8 cellular contexts compared by ENCODE assay signal in genomic region chr17:39401412-39402278, GRCh38. TPM values are rescaled to one million over a fixed set of nuclear protein-coding genes. Genes with fewer than 3 reads are reported as not detected.
A peak's percentile ranks its signal among the peaks of the same experiment; 100 is the strongest.
DNase-seq lines count a peak whose midpoint lies in the region; ATAC-seq, FAIRE-seq and TF ChIP-seq lines count a peak whose summit lies in the region.

FBXL20 (minus strand) TSS chr17:39401626; CDS start chr17:39401402, 224 bp downstream.

- H3K9ac ChIP-seq in iPS-20b (ENCODE audit: low read depth, low read length) = peak within 1 kb of the TSS; percentile 80
- peak within 1 kb of the TSS; percentile 92 to 95 (median 94) for H3K9ac ChIP-seq in skeletal muscle tissue (ENCODE audit: low read depth in 1 of 3, low read length in 3 of 3)

- H3K4me3 ChIP-seq in A549 (peak within 1 kb of the TSS; percentile 90), WERI-Rb-1 (ENCODE audit: low read depth, low read length) (peak within 1 kb of the TSS; percentile 95), breast epithelium (peak within 1 kb of the TSS; percentile 75 to 98 (median 98)), iPS-20b (ENCODE audit: low read length) (peak within 1 kb of the TSS; percentile 80), skeletal muscle tissue (ENCODE audit: low read length in 3 of 3) (peak within 1 kb of the TSS; percentile 87 to 94 (median 92))

- H3K27ac ChIP-seq in A549 = peak within 1 kb of the TSS; percentile 84 to 95
- H3K27ac ChIP-seq in WERI-Rb-1 = peak within 1 kb of the TSS; percentile 91
- peak within 1 kb of the TSS; percentile 90 to 93 for H3K27ac ChIP-seq in breast epithelium
- H3K27ac ChIP-seq in iPS-20b (ENCODE audit: low read length) = no peak within 1 kb of the TSS
- peak within 1 kb of the TSS; percentile 90 for H3K27ac ChIP-seq in skeletal muscle tissue (ENCODE audit: low read depth, low read length)

- FAIRE-seq in A549 (lab: Jason Lieb, UNC) = no peak

- TF ChIP-seq EP300 in A549 (IDR thresholded peaks at IDR 0.05) = no peak; a peak in 1 of 5 replicates

- H3K27me3 ChIP-seq in WERI-Rb-1 (ENCODE audit: insufficient read depth, low read depth, severe bottlenecking) = no peaks in the 10 kb centered on the region
- H3K27me3 ChIP-seq in breast epithelium = no peaks in the 10 kb centered on the region
- H3K27me3 ChIP-seq in iPS-20b (ENCODE audit: insufficient read depth, low read length) = peaks cover 10% of the 10 kb centered on the region; the same call in 1 of the 2 replicates
- H3K27me3 ChIP-seq in skeletal muscle tissue (ENCODE audit: control insufficient read depth in 3 of 3, insufficient read depth in 3 of 3, low read length in 3 of 3) = no peaks in the 10 kb centered on the region

- DNase-seq in A549 (ENCODE audit: low read depth in 1 of 2, low spot score in 1 of 2) (peak; percentile 91 to 98), NCI-H2196 (lab: John Stamatoyannopoulos, UW; ENCODE audit: unreplicated experiment) (peak; percentile 76), WERI-Rb-1 (peak; percentile 91), breast epithelium (ENCODE audit: low spot score in 2 of 2) (peak; percentile 91 to 93)

- POLR2A ChIA-PET in A549 (lab: Yijun Ruan, JAX) = interaction anchor here (0.6 to 2.1 kb wide), 11 partner anchors 11 to 242 kb away, joined by 3 to 14 read pairs (median 4); partner anchors contain the start of genes CDK12, MED1 and RPL19

- H3K4me1 ChIP-seq in A549 (peaks cover 46% of the 10 kb centered on the region), breast epithelium (peaks cover 0 to 6% of the 10 kb centered on the region in 2 donors), iPS-20b (ENCODE audit: insufficient read depth, low read length) (peaks cover 3% of the 10 kb centered on the region; the same call in 1 of the 2 replicates), skeletal muscle tissue (ENCODE audit: control insufficient read depth in 3 of 3, insufficient read depth in 3 of 3, low read length in 3 of 3) (peaks cover 9 to 20% (median 11%) of the 10 kb centered on the region in 3 donors)

- TF ChIP-seq RAD21 in A549 (conservative IDR thresholded peaks at IDR 0.05 in 1 of 2, IDR thresholded peaks at IDR 0.05 in 1 of 2) = no peak

- peak; percentile 76 to 83 for ATAC-seq in A549
- peak; percentile 72 for ATAC-seq in GM18867 (IDR thresholded peaks at IDR 0.05; ENCODE audit: unreplicated experiment)
- peak; percentile 68 for ATAC-seq in HG03108 (IDR thresholded peaks at IDR 0.05; ENCODE audit: unreplicated experiment)

- TF ChIP-seq POLR2A in A549 (IDR thresholded peaks at IDR 0.05; ENCODE audit: low read length) (peak; percentile 34), breast epithelium (IDR thresholded peaks at IDR 0.05) (peak; percentile 54)

- H3K4me2 ChIP-seq in A549 = peak within 1 kb of the TSS; percentile 83

- TF ChIP-seq CTCF in A549 (IDR thresholded peaks at IDR 0.05) (no peak), WERI-Rb-1 (IDR thresholded peaks at IDR 0.05; ENCODE audit: low read depth, low read length) (no peak), breast epithelium (IDR thresholded peaks at IDR 0.05) (no peak)

- H3K9me3 ChIP-seq in A549 (no peaks in the 10 kb centered on the region), WERI-Rb-1 (ENCODE audit: severe bottlenecking) (no peaks in the 10 kb centered on the region), breast epithelium (no peaks in the 10 kb centered on the region), iPS-20b (ENCODE audit: insufficient read depth, low read depth, low read length) (no peaks in the 10 kb centered on the region), skeletal muscle tissue (ENCODE audit: control insufficient read depth in 3 of 3, low read length in 3 of 3) (no peaks in the 10 kb centered on the region)

- CTCF ChIA-PET in A549 (lab: Yijun Ruan, JAX) = interaction anchor here (1.2 to 1.8 kb wide), 3 partner anchors 9 to 157 kb away, joined by 3 to 8 read pairs (median 3); no protein-coding TSS in a partner anchor

- H3K36me3 ChIP-seq in WERI-Rb-1 (peaks cover 17% of the 10 kb centered on the region), breast epithelium (no peaks in the 10 kb centered on the region), iPS-20b (ENCODE audit: insufficient read depth, low read depth, low read length) (peaks cover 11% of the 10 kb centered on the region; the same call in 1 of the 2 replicates), skeletal muscle tissue (ENCODE audit: control insufficient read depth in 3 of 3, insufficient read depth in 3 of 3, low read length in 3 of 3) (peaks cover 3 to 10% (median 7%) of the 10 kb centered on the region in 3 donors)

- intact Hi-C loops in breast epithelium (cut with DNase I; ENCODE audit: low total_unique reads) = no loop called here

- WGBS in A549 (ENCODE audit: missing lambda C conversion rate) = under 1% methylated on average over 42 of the region's 91 CpGs

TF ChIP-seq in A549, 52 proteins besides CTCF, POLR2A, EP300 and RAD21 (continues in another document):
- no peak for TF ChIP-seq E2F6 (IDR thresholded peaks at IDR 0.05; ENCODE audit: borderline replicate concordance, low read depth)
- TF ChIP-seq TP53 (CRISPR knock-in tag; IDR thresholded peaks at IDR 0.05) = no peak
- TF ChIP-seq MAX (IDR thresholded peaks at IDR 0.05) = peak; percentile 77; the same call in 1 of the 2 replicates
- TF ChIP-seq BCL3 (IDR thresholded peaks at IDR 0.05) = 0 out of 3 replicates have a peak, but pooled peaks have one; percentile 4
- TF ChIP-seq NR3C1 (IDR thresholded peaks at IDR 0.05) = no peak
- TF ChIP-seq ZNF302 (CRISPR knock-in tag; IDR thresholded peaks at IDR 0.05) = no peak
- TF ChIP-seq REST (IDR thresholded peaks at IDR 0.05) = no peak
- TF ChIP-seq FOSL2 (IDR thresholded peaks at IDR 0.05) = no peak
- no peak for TF ChIP-seq FOSL2 (CRISPR knock-in tag; IDR thresholded peaks at IDR 0.05)
- no peak for TF ChIP-seq SREBF2 (IDR thresholded peaks at IDR 0.05)
- no peak for TF ChIP-seq BHLHE40 (IDR thresholded peaks at IDR 0.05; ENCODE audit: low read depth, low read length)
- no peak for TF ChIP-seq HES2 (IDR thresholded peaks at IDR 0.05)
- TF ChIP-seq PHF8 (IDR thresholded peaks at IDR 0.05; ENCODE audit: borderline replicate concordance, low read depth) = peak; percentile 91
- no peak for TF ChIP-seq HOXB13 (CRISPR knock-in tag; IDR thresholded peaks at IDR 0.05; ENCODE audit: low read depth)
- no peak for TF ChIP-seq HOXA7 (CRISPR knock-in tag; IDR thresholded peaks at IDR 0.05)

RNA-seq across cellular contexts. Expression of gene FBXL20, which starts in this region (rescaled TPM):
- polyA plus RNA-seq in A549 (2011; rRNA removed) (6.7 and 12.2 TPM in 2 replicates), A549 (2017; fragmentation: RNase III; extraction: RNeasy Plus Mini Kit Qiagen cat#74134 plus additional on column Dnase treatment) (4.3 to 5.7 TPM (median 5.6 TPM) in 3 replicates)
- polyA plus RNA-seq in A549 (2012; cell fraction: cytosol; rRNA removed) = 1.7 and 2.4 TPM in 2 replicates
- 2.6 and 5.8 TPM in 2 replicates for polyA plus RNA-seq in A549 (2012; cell fraction: nucleus; rRNA removed)
- polyA minus RNA-seq in A549 (2011; rRNA and poly(A)+ RNA removed) = 16.5 and 21.7 TPM in 2 replicates
- total RNA-seq in breast epithelium (10 to 100 TPM; 17.0 to 33.1 (median 25.3) TPM), skeletal muscle tissue (6.3 TPM)
